18 cellular contexts compared by ENCODE assay signal in genomic region chr16:13429411-13429810, GRCh38.
DNase-seq lines count a peak whose midpoint lies in the region; FAIRE-seq and TF ChIP-seq lines count a peak whose summit lies in the region.
"Had no signal": no experiment of that assay in that cellular context is flagged by ENCODE, and none has a peak within 500 bp of the region (broad histone marks: within the 10 kb centered on the region; RNA-seq: fewer than 3 reads in every experiment).

No MANE protein-coding gene starts in this region.

- no peak overlapping the region for H3K23ac ChIP-seq in mesenchymal stem cell (ENCODE audit: low read length in 2 of 2)

- H2AK5ac ChIP-seq in mesenchymal stem cell (ENCODE audit: low read length, severe bottlenecking), result no peak overlapping the region

- H3K27me3 Mint-ChIP-seq in astrocyte (ENCODE audit: low read depth, unreplicated experiment), result no peaks in the 10 kb centered on the region
- H3K27me3 Mint-ChIP-seq: CD4-positive, alpha-beta memory T cell had no signal

- no peak for FAIRE-seq in astrocyte (lab: Jason Lieb, UNC)

- no peaks in the 10 kb centered on the region for H3K27me3 ChIP-seq in astrocyte (ENCODE audit: insufficient read depth, low read length)
- H3K27me3 ChIP-seq in mesenchymal stem cell (ENCODE audit: control insufficient read depth in 1 of 2, insufficient read depth in 1 of 2, low read length in 2 of 2), result no peaks in the 10 kb centered on the region
- H3K27me3 ChIP-seq: BLaER1 treated with 17β-estradiol and CSF1 and Interleukin-3, amounts not matched to agents 10 nM and 100 nM had no signal

- peaks cover 2% of the 10 kb centered on the region for H3K36me3 Mint-ChIP-seq in astrocyte (ENCODE audit: low read depth, unreplicated experiment)
- H3K36me3 Mint-ChIP-seq: CD4-positive, alpha-beta memory T cell had no signal

- WGBS in mesenchymal stem cell, result 65% methylated on average over 1 of the region's 1 CpG

- peak overlapping the region; percentile 66 for H2BK5ac ChIP-seq in mesenchymal stem cell (ENCODE audit: low read depth, low read length, poor library complexity, severe bottlenecking)

- no peaks in the 10 kb centered on the region for H4K20me1 ChIP-seq in astrocyte (ENCODE audit: insufficient read depth, low read length)
- H4K20me1 ChIP-seq: BLaER1 treated with 17β-estradiol and CSF1 and Interleukin-3, amounts not matched to agents 10 nM and 100 nM had no signal

- H3K18ac ChIP-seq in mesenchymal stem cell (ENCODE audit: low read depth in 1 of 2, low read length in 2 of 2), result no peak overlapping the region

- DNase-seq in EH (ENCODE audit: low read depth), result peak; percentile 37
- peak; percentile 48 for DNase-seq in HT1080 (ENCODE audit: low read depth)
- DNase-seq in astrocyte (ENCODE audit: low read depth), result peak; percentile 3
- no peak for DNase-seq in mesenchymal stem cell
- no peak for DNase-seq in GF-D8 (lab: John Stamatoyannopoulos, UW)
- DNase-seq in activated T-cell treated with anti-CD3 and anti-CD28 coated beads, Interleukin-2, amount 50 U/mL, for 48 hours, result no peak
- no peak for DNase-seq in activated CD4-positive, alpha-beta T cell treated with anti-CD3 and anti-CD28 coated beads for 4 hours
- no peak for DNase-seq in stimulated activated CD4-positive, alpha-beta T cell treated with anti-CD3 and anti-CD28 coated beads, Interleukin-4, amount 100 ng/mL, for 24 hours
- DNase-seq: CD4-positive, alpha-beta memory T cell; H7; KBM-7; NCI-H1694; NCI-H2081 treated with DMSO at 0.1 percent for 48 hours; NCI-H446; NCI-H526 treated with DMSO at 0.1 percent for 48 hours; RPMI8226; SIG-M5 had no signal

- no peak overlapping the region for H4K91ac ChIP-seq in mesenchymal stem cell (ENCODE audit: low read length)

- H4K8ac ChIP-seq in mesenchymal stem cell (ENCODE audit: low read length), result no peak overlapping the region

- H3K4ac ChIP-seq in mesenchymal stem cell (ENCODE audit: low read depth in 1 of 2, low read length in 2 of 2), result no peak overlapping the region

- no peak overlapping the region for H3K9ac ChIP-seq in astrocyte (ENCODE audit: low read length)
- H3K9ac ChIP-seq in mesenchymal stem cell (ENCODE audit: low read length), result no peak overlapping the region
- H3K9ac ChIP-seq: BLaER1 treated with 17β-estradiol and CSF1 and Interleukin-3, amounts not matched to agents 10 nM and 100 nM had no signal

- H3K14ac ChIP-seq in mesenchymal stem cell (ENCODE audit: low read length in 2 of 2), result no peak overlapping the region

- H3K79me1 ChIP-seq in mesenchymal stem cell (replicated peaks; ENCODE audit: low read length, poor library complexity, severe bottlenecking), result no peaks in the 10 kb centered on the region

- peak overlapping the region; percentile 68 for H3K27ac Mint-ChIP-seq in astrocyte (ENCODE audit: unreplicated experiment)
- H3K27ac Mint-ChIP-seq: CD4-positive, alpha-beta memory T cell had no signal

- H3K36me3 ChIP-seq in astrocyte (ENCODE audit: insufficient read depth, low read length) (no peaks in the 10 kb centered on the region), mesenchymal stem cell (ENCODE audit: control insufficient read depth in 1 of 2, insufficient read depth in 2 of 2, low read depth in 1 of 2, low read length in 2 of 2) (no peaks in the 10 kb centered on the region)
- H3K36me3 ChIP-seq: BLaER1 treated with 17β-estradiol and CSF1 and Interleukin-3, amounts not matched to agents 10 nM and 100 nM had no signal

- H3K9me3 ChIP-seq in astrocyte (ENCODE audit: insufficient read depth, low read depth, low read length) (peaks cover 2% of the 10 kb centered on the region), mesenchymal stem cell (ENCODE audit: control insufficient read depth, low read length) (peaks cover 3% of the 10 kb centered on the region)

- H2BK15ac ChIP-seq in mesenchymal stem cell (ENCODE audit: low read depth, poor library complexity, severe bottlenecking), result no peak overlapping the region

- H3K4me3 ChIP-seq in astrocyte (ENCODE audit: insufficient read depth, low read depth, low read length) (no peak overlapping the region), mesenchymal stem cell (ENCODE audit: insufficient read depth in 1 of 2, low read depth in 1 of 2, low read length in 2 of 2) (no peak overlapping the region)
- H3K4me3 ChIP-seq: BLaER1 treated with 17β-estradiol and CSF1 and Interleukin-3, amounts not matched to agents 10 nM and 100 nM had no signal

- H3K4me1 Mint-ChIP-seq in astrocyte (ENCODE audit: low read depth, unreplicated experiment), result peaks cover 35% of the 10 kb centered on the region
- H3K4me1 Mint-ChIP-seq: CD4-positive, alpha-beta memory T cell had no signal

- no peak overlapping the region for H2BK120ac ChIP-seq in mesenchymal stem cell (ENCODE audit: low read depth, low read length)

- no peak overlapping the region for H3K4me2 ChIP-seq in astrocyte (ENCODE audit: low read length)
- H3K4me2 ChIP-seq in mesenchymal stem cell (ENCODE audit: low read length, poor library complexity, severe bottlenecking), result no peak overlapping the region
- H3K4me2 ChIP-seq: BLaER1 treated with 17β-estradiol and CSF1 and Interleukin-3, amounts not matched to agents 10 nM and 100 nM had no signal

- H3K9me3 Mint-ChIP-seq in astrocyte (ENCODE audit: unreplicated experiment), result peaks cover 7% of the 10 kb centered on the region

- H3K4me3 Mint-ChIP-seq in astrocyte (ENCODE audit: unreplicated experiment), result no peak overlapping the region
- H3K4me3 Mint-ChIP-seq: CD4-positive, alpha-beta memory T cell had no signal

- TF ChIP-seq CTCF in astrocyte (IDR thresholded peaks at IDR 0.05; ENCODE audit: insufficient read depth, low read depth, low read length), result no peak

- H2BK12ac ChIP-seq in mesenchymal stem cell (ENCODE audit: low read length in 2 of 2), result no peak overlapping the region

- H3K27ac ChIP-seq in astrocyte (ENCODE audit: low read depth, low read length) (no peak overlapping the region), mesenchymal stem cell (ENCODE audit: low read length, poor library complexity, severe bottlenecking) (peak overlapping the region; percentile 48)
- H3K27ac ChIP-seq: BLaER1 treated with 17β-estradiol and CSF1 and Interleukin-3, amounts not matched to agents 10 nM and 100 nM had no signal

- H3K4me1 ChIP-seq in astrocyte (ENCODE audit: insufficient read depth, low read length) (no peaks in the 10 kb centered on the region), mesenchymal stem cell (ENCODE audit: control insufficient read depth, insufficient read depth, low read depth, low read length) (peaks cover 3% of the 10 kb centered on the region)

- H3K79me2 ChIP-seq in astrocyte (ENCODE audit: insufficient read depth, low read length), result no peaks in the 10 kb centered on the region

- no peak overlapping the region for H2AFZ ChIP-seq in astrocyte (ENCODE audit: low read depth, low read length)
- no peak overlapping the region for H2AFZ ChIP-seq in mesenchymal stem cell (ENCODE audit: low read depth, low read length)

Comparison
In these comparisons a context has a peak if more than half of its experiments do, and no peak if none do; other contexts are left out.
1. DNase-seq: peak in EH (single experiment), HT1080 (single experiment) and astrocyte (single experiment); none in mesenchymal stem cell (single experiment), GF-D8 (single experiment), activated T-cell treated with anti-CD3 and anti-CD28 coated beads, Interleukin-2, amount 50 U/mL, for 48 hours (0 of 2), activated CD4-positive, alpha-beta T cell treated with anti-CD3 and anti-CD28 coated beads for 4 hours (0 of 2) and stimulated activated CD4-positive, alpha-beta T cell treated with anti-CD3 and anti-CD28 coated beads, Interleukin-4, amount 100 ng/mL, for 24 hours (single experiment).